ENCODE assay signal across 8 cellular contexts in genomic region chr11:73376168-73376802, GRCh38. TPM values are rescaled to one million over a fixed set of nuclear protein-coding genes. Genes with fewer than 3 reads are reported as not detected.
DNase-seq lines count a peak whose midpoint lies in the region; ATAC-seq and TF ChIP-seq lines count a peak whose summit lies in the region.

Gene RELT (plus strand): TSS chr11:73376399. CDS start chr11:73389137, 12,738 bp downstream.

- H3K4me2 ChIP-seq in OCI-LY1 (ENCODE audit: low read length) = peak within 1 kb of the TSS; percentile 78

- no peaks in the 10 kb centered on the region for H4K20me1 ChIP-seq in OCI-LY1 (ENCODE audit: insufficient read depth, low read length)

- intact Hi-C loops in mucosa of descending colon (cut with DNase I, micrococcal nuclease) = no loop called here

- no peaks in the 10 kb centered on the region for H3K36me3 ChIP-seq in HUES48 (ENCODE audit: control insufficient read depth, insufficient read depth, low read length)
- peaks cover 3% of the 10 kb centered on the region; the same call in 1 of the 2 replicates for H3K36me3 ChIP-seq in OCI-LY1 (ENCODE audit: insufficient read depth, low read length)
- no peaks in the 10 kb centered on the region for H3K36me3 ChIP-seq in mucosa of descending colon (ENCODE audit: low read depth)

- H3K9ac ChIP-seq in HUES48 (ENCODE audit: low read depth, low read length) (peak within 1 kb of the TSS; percentile 44; the same call in 1 of the 2 replicates), OCI-LY1 (ENCODE audit: low read length) (peak within 1 kb of the TSS; percentile 93)

- peak within 1 kb of the TSS; percentile 62 for H3K27ac ChIP-seq in HUES48 (ENCODE audit: low read depth, low read length)
- peak within 1 kb of the TSS; percentile 31 for H3K27ac ChIP-seq in OCI-LY1 (ENCODE audit: low read depth, low read length, poor library complexity, severe bottlenecking)

- H3K27me3 ChIP-seq in HUES48 (ENCODE audit: control insufficient read depth, insufficient read depth, low read length) (peaks cover 8% of the 10 kb centered on the region), OCI-LY1 (ENCODE audit: insufficient read depth, low read length) (no peaks in the 10 kb centered on the region)

- DNase-seq in DMS 273 (lab: John Stamatoyannopoulos, UW; ENCODE audit: unreplicated experiment) (peak; percentile 94), activated T-cell treated with anti-CD3 and anti-CD28 coated beads for 1 hour (ENCODE audit: low read depth) (peak; percentile 90), epithelial cell of esophagus (ENCODE audit: low read depth) (peak; percentile 93), mucosa of descending colon (peak; percentile 90 to 96 (median 93))
- peak; percentile 90 for DNase-seq in stimulated activated CD8-positive, alpha-beta memory T cell treated with anti-CD3 and anti-CD28 coated beads, Interleukin-4, amount 100 ng/mL, for 24 hours (ENCODE audit: low read depth)

- peaks cover 13% of the 10 kb centered on the region; the same call in 1 of the 2 replicates for H3K79me2 ChIP-seq in OCI-LY1 (ENCODE audit: insufficient read depth, low read length)

- H3F3A ChIP-seq in OCI-LY1 (ENCODE audit: insufficient read depth, low read length) = no peaks in the 10 kb centered on the region

- H2AFZ ChIP-seq in OCI-LY1 (ENCODE audit: low read length) = no peak within 1 kb of the TSS

- H3K4me3 ChIP-seq in HUES48 (ENCODE audit: low read depth, low read length) (peak within 1 kb of the TSS; percentile 71), OCI-LY1 (ENCODE audit: low read depth, low read length, poor library complexity, severe bottlenecking) (peak within 1 kb of the TSS; percentile 95), epithelial cell of esophagus (ENCODE audit: low read length) (peak within 1 kb of the TSS; percentile 65), mucosa of descending colon (peak within 1 kb of the TSS; percentile 61)

- H3K9me3 ChIP-seq in HUES48 (ENCODE audit: control insufficient read depth, insufficient read depth, low read length) (no peaks in the 10 kb centered on the region), OCI-LY1 (ENCODE audit: low read length) (no peaks in the 10 kb centered on the region), mucosa of descending colon (no peaks in the 10 kb centered on the region)

- ATAC-seq in GM21390 (IDR thresholded peaks at IDR 0.05; ENCODE audit: unreplicated experiment) (peak; percentile 78), mucosa of descending colon (peak; percentile 96)

- no peaks in the 10 kb centered on the region for H3K9me2 ChIP-seq in OCI-LY1 (ENCODE audit: low read depth, low read length)

- H3K4me1 ChIP-seq in HUES48 (ENCODE audit: control insufficient read depth, insufficient read depth, low read length) = peaks cover 9% of the 10 kb centered on the region; the same call in 1 of the 2 replicates
- H3K4me1 ChIP-seq in OCI-LY1 (ENCODE audit: insufficient read depth, low read length, severe bottlenecking) = peaks cover 47% of the 10 kb centered on the region
- no peaks in the 10 kb centered on the region for H3K4me1 ChIP-seq in mucosa of descending colon (ENCODE audit: low read depth)

- TF ChIP-seq CTCF in OCI-LY1 (IDR thresholded peaks at IDR 0.05; ENCODE audit: low read length) (peak; percentile 78), epithelial cell of esophagus (IDR thresholded peaks at IDR 0.05; ENCODE audit: insufficient read depth, low read depth, low read length, missing control alignments) (peak; percentile 63), mucosa of descending colon (IDR thresholded peaks at IDR 0.05) (peak; percentile 98)

RNA-seq across cellular contexts. Expression of gene RELT, which starts in this region (rescaled TPM):
- total RNA-seq in mucosa of descending colon = 1 to 10 TPM; 2.3 to 4.7 (median 4.4) TPM

Comparison
In these comparisons a context has a peak if more than half of its experiments do, and no peak if none do; other contexts are left out.
1. Peak in every context shown above with its lines: DNase-seq, ATAC-seq, H3K4me3 ChIP-seq and H3K27ac ChIP-seq.